Comparison of ENCODE assay signal across 24 cellular contexts in genomic region chr12:113373440-113373839, GRCh38. TPM values are rescaled to one million over a fixed set of nuclear protein-coding genes. Genes with fewer than 3 reads are reported as not detected.
A peak's percentile ranks its signal among the peaks of the same experiment; 100 is the strongest.
DNase-seq lines count a peak whose midpoint lies in the region; ATAC-seq, FAIRE-seq and TF ChIP-seq lines count a peak whose summit lies in the region.
"Had no signal": no experiment of that assay in that cellular context is flagged by ENCODE, and none has a peak within 500 bp of the region (broad histone marks: within the 10 kb centered on the region; RNA-seq: fewer than 3 reads in every experiment).

No MANE protein-coding gene starts in this region.

- H3K4me1 ChIP-seq in HEK293 (ENCODE audit: control insufficient read depth, insufficient read depth, low read length), result no peaks in the 10 kb centered on the region
- H3K4me1 ChIP-seq in K562 (replicated peaks in 1 of 2; ENCODE audit: control insufficient read depth in 2 of 2, insufficient read depth in 2 of 2, low read length in 2 of 2), result peaks cover 0 to 1% of the 10 kb centered on the region in 2 experiments; a peak in 1 of 5 replicates
- H3K4me1 ChIP-seq: Caco-2 had no signal

- TF ChIP-seq RAD21 in K562 (CRISPR knock-in tag; conservative IDR thresholded peaks at IDR 0.05 in 1 of 2, IDR thresholded peaks at IDR 0.05 in 1 of 2), result no peak

- no peak for ATAC-seq in K562
- no peak for ATAC-seq in GM19324 (IDR thresholded peaks at IDR 0.05; ENCODE audit: low FRiP score, unreplicated experiment)
- ATAC-seq: CD8-positive, alpha-beta T cell; GM12878; HCT116 had no signal

- no peak overlapping the region for H3K9ac ChIP-seq in K562 (ENCODE audit: insufficient read depth in 1 of 2, low read depth in 2 of 2, low read length in 2 of 2)
- H3K9ac ChIP-seq: BLaER1, GM23248 had no signal

- 60% methylated on average over 1 of the region's 3 CpGs for WGBS in K562 (ENCODE audit: insufficient coverage, low coverage, missing lambda C conversion rate)

- H3K27ac ChIP-seq in HEK293 (ENCODE audit: extremely low read depth, low read depth, low read length), result no peak overlapping the region
- H3K27ac ChIP-seq in K562 (ENCODE audit: extremely low read depth, low read depth, low read length), result no peak overlapping the region
- H3K27ac ChIP-seq: 22Rv1, BLaER1, C4-2B, GM23248 had no signal

- no peaks in the 10 kb centered on the region for H3K9me1 ChIP-seq in K562 (ENCODE audit: control insufficient read depth, insufficient read depth, low read length)

- in situ Hi-C loops in K562 (cut with MboI), result no loop called here

- H3K79me2 ChIP-seq in K562 (ENCODE audit: control insufficient read depth, insufficient read depth, low read length), result no peaks in the 10 kb centered on the region

- TF ChIP-seq EP300 in K562 (IDR thresholded peaks at IDR 0.05; ENCODE audit: low read length), result no peak

- H3K9me3 ChIP-seq in HEK293 (ENCODE audit: control insufficient read depth, insufficient read depth, low read depth, low read length) (no peaks in the 10 kb centered on the region), K562 (replicated peaks; ENCODE audit: control insufficient read depth, insufficient read depth, low read depth, low read length) (no peaks in the 10 kb centered on the region)
- H3K9me3 ChIP-seq: BLaER1, Caco-2 had no signal

- no peak overlapping the region for H2AFZ ChIP-seq in K562 (ENCODE audit: low read depth, low read length)
- H2AFZ ChIP-seq: GM23248 had no signal

- POLR2A ChIA-PET in HEK293 (lab: Yijun Ruan, JAX) (no interaction called here), K562 (lab: Yijun Ruan, JAX) (no interaction called here)

- FAIRE-seq in K562 (lab: Jason Lieb, UNC) (no peak), urothelium cell line (lab: Jason Lieb, UNC) (peak; percentile 61)
- FAIRE-seq: A204.1, GM12878, GM19239 had no signal

- BruUV-seq in K562 (replicated peaks; lab: Mats Ljungman, UMichigan), result no TSS peak

- 0 out of 2 replicates have a peak, but pooled peaks cover 3% of the 10 kb centered on the region for H4K20me1 ChIP-seq in K562 (replicated peaks; ENCODE audit: control insufficient read depth, insufficient read depth, low read length)
- H4K20me1 ChIP-seq: BLaER1 had no signal

- H3K4me2 ChIP-seq in K562 (ENCODE audit: insufficient read depth, low read length), result no peak overlapping the region
- H3K4me2 ChIP-seq: BLaER1 had no signal

- no peak for TF ChIP-seq POLR2A in K562 (conservative IDR thresholded peaks at IDR 0.05)

- TF ChIP-seq CTCF in HEK293 (tag by site-specific recombination; IDR thresholded peaks at IDR 0.05), result no peak
- no peak for TF ChIP-seq CTCF in K562 (IDR thresholded peaks at IDR 0.05 in 2 of 3, conservative IDR thresholded peaks at IDR 0.05 in 1 of 3; ENCODE audit: insufficient read depth in 2 of 3, low read depth in 1 of 3, low read length in 3 of 3)

- CTCF ChIA-PET in HEK293 (lab: Yijun Ruan, JAX) (no interaction called here), K562 (lab: Yijun Ruan, JAX; ENCODE audit: low intra/inter-chr PET ratio) (no interaction called here)

- no peaks in the 10 kb centered on the region for H3K27me3 ChIP-seq in K562 (ENCODE audit: control insufficient read depth in 2 of 2, insufficient read depth in 2 of 2, low read length in 2 of 2)
- H3K27me3 ChIP-seq: BLaER1 had no signal

- intact Hi-C loops in K562 (cut with micrococcal nuclease), result no loop called here

- H3K4me3 ChIP-seq in HEK293 (ENCODE audit: low read depth, low read length), result no peak overlapping the region
- no peak overlapping the region for H3K4me3 ChIP-seq in K562
- H3K4me3 ChIP-seq: BLaER1, GM12878, GM23248 had no signal

- DNase-seq in K562 (ENCODE audit: extremely low read depth in 1 of 4, low spot score in 3 of 4), result no peak
- no peak for DNase-seq in urothelium cell line (ENCODE audit: low spot score)
- DNase-seq in DMS79 (lab: John Stamatoyannopoulos, UW), result no peak
- DNase-seq: Caco-2; CD4-positive, CD25-positive, alpha-beta regulatory T cell; CD8-positive, alpha-beta T cell; DMS153; EL; GDM1; GM23248; H9; HFFc6 had no signal

- H3K36me3 ChIP-seq in HEK293 (ENCODE audit: control insufficient read depth in 2 of 2, insufficient read depth in 1 of 2, low read length in 2 of 2) (peaks cover 8 to 45% of the 10 kb centered on the region in 2 experiments; a peak in 2 of 3 replicates), K562 (ENCODE audit: control insufficient read depth, insufficient read depth, low read length) (peaks cover 69% of the 10 kb centered on the region; the same call in 2 of the 3 replicates)

RNA-seq across cellular contexts. Expression of gene PLBD2, which starts 15.1 kb away (rescaled TPM):
- total RNA-seq in K562 (2011; cell fraction: chromatin; rRNA removed; ENCODE audit: low replicate concordance), result 26.2 and 43.8 TPM in 2 replicates
- 42.6 and 46.5 TPM in 2 replicates for total RNA-seq in K562 (2011; cell fraction: nucleolus; rRNA removed)
- total RNA-seq in K562 (2011; cell fraction: nucleoplasm; rRNA removed), result 41.1 and 61.7 TPM in 2 replicates
- 7.2 and 9.1 TPM in 2 replicates for total RNA-seq in K562 (2014; rRNA removed)
- total RNA-seq in K562 (2014; rRNA removed; fragmentation: Illumina TruSeq; extraction: Trizol), result 1.3 and 2.4 TPM in 2 replicates
- 4.1 and 4.4 TPM in 2 replicates for total RNA-seq in K562 (2015; rRNA removed; fragmentation: Illumina TruSeq; extraction: Trizol)
- 33.1 and 37.4 TPM in 2 replicates for total RNA-seq in K562 (2021)
- 5.5 and 7.8 TPM in 2 replicates for polyA plus RNA-seq in K562 (2011; rRNA removed)
- 11.4 and 15.3 TPM in 2 replicates for polyA plus RNA-seq in K562 (2011; cell fraction: cytosol; rRNA removed)
- 8.5 and 11.2 TPM in 2 replicates for polyA plus RNA-seq in K562 (2011; cell fraction: nucleus; rRNA removed)
- 18.7 and 28.0 TPM in 2 replicates for polyA plus RNA-seq in K562 (2012)
- polyA plus RNA-seq in K562 (2014; fragmentation: Illumina TruSeq; extraction: Trizol), result 31.3 and 33.7 TPM in 2 replicates
- 1 to 10 TPM; 5.0 to 6.0 TPM for polyA plus RNA-seq in K562 (2014; fragmentation: Nextera tagmentation; extraction: Ambion mirVana)
- 16.4 and 17.6 TPM in 2 replicates for polyA plus RNA-seq in K562 (2014; rRNA removed)
- polyA minus RNA-seq in K562 (2011; rRNA and poly(A)+ RNA removed), result 7.4 and 11.0 TPM in 2 replicates
- 21.5 and 26.5 TPM in 2 replicates for polyA minus RNA-seq in K562 (2011; cell fraction: cytosol; rRNA and poly(A)+ RNA removed)
- 6.9 and 7.3 TPM in 2 replicates for polyA minus RNA-seq in K562 (2011; cell fraction: nucleus; rRNA and poly(A)+ RNA removed)

RNA-seq across cellular contexts. Expression of gene SDS, which starts 30.2 kb away (rescaled TPM):
- total RNA-seq in K562 (2011; cell fraction: chromatin; rRNA removed; ENCODE audit: low replicate concordance), result not detected in 2 replicates
- total RNA-seq in K562 (2011; cell fraction: nucleolus; rRNA removed), result not detected in 2 replicates
- not detected in 2 replicates for total RNA-seq in K562 (2011; cell fraction: nucleoplasm; rRNA removed)
- total RNA-seq in K562 (2014; rRNA removed), result 0.24 TPM in 1 of 2 replicates, not detected in the other
- total RNA-seq in K562 (2014; rRNA removed; fragmentation: Illumina TruSeq; extraction: Trizol), result 0.07 TPM in 1 of 2 replicates, not detected in the other
- 0.60 and 1.1 TPM in 2 replicates for total RNA-seq in K562 (2015; rRNA removed; fragmentation: Illumina TruSeq; extraction: Trizol)
- 0.18 and 0.22 TPM in 2 replicates for total RNA-seq in K562 (2021)
- 0.07 TPM in 1 of 2 replicates, not detected in the other for polyA plus RNA-seq in K562 (2011; rRNA removed)
- polyA plus RNA-seq in K562 (2011; cell fraction: cytosol; rRNA removed), result 0.10 TPM in 1 of 2 replicates, not detected in the other
- 0.48 TPM in 1 of 2 replicates, not detected in the other for polyA plus RNA-seq in K562 (2011; cell fraction: nucleus; rRNA removed)
- 0.22 and 0.34 TPM in 2 replicates for polyA plus RNA-seq in K562 (2012)
- 0.09 and 0.10 TPM in 2 replicates for polyA plus RNA-seq in K562 (2014; fragmentation: Illumina TruSeq; extraction: Trizol)
- under 1 TPM; 0.07 to 0.23 TPM for polyA plus RNA-seq in K562 (2014; fragmentation: Nextera tagmentation; extraction: Ambion mirVana)
- 0.15 and 0.30 TPM in 2 replicates for polyA plus RNA-seq in K562 (2014; rRNA removed)
- not detected in 2 replicates for polyA minus RNA-seq in K562 (2011; rRNA and poly(A)+ RNA removed)
- polyA minus RNA-seq in K562 (2011; cell fraction: cytosol; rRNA and poly(A)+ RNA removed), result not detected in 2 replicates
- not detected in 2 replicates for polyA minus RNA-seq in K562 (2011; cell fraction: nucleus; rRNA and poly(A)+ RNA removed)
- total RNA-seq: B cell; Caco-2; CD4-positive, CD25-positive, alpha-beta regulatory T cell; CD8-positive, alpha-beta T cell; GM23248; H4; H9; HFFc6 had no signal
- polyA plus RNA-seq: AG04450; CD4-positive, CD25-positive, alpha-beta regulatory T cell; GM12878; GM23248 had no signal

RNA-seq across cellular contexts. Expression of gene SLC8B1, which starts 38.5 kb away (rescaled TPM):
- 58.8 and 108 TPM in 2 replicates for total RNA-seq in K562 (2011; cell fraction: chromatin; rRNA removed; ENCODE audit: low replicate concordance)
- 66.5 and 71.5 TPM in 2 replicates for total RNA-seq in K562 (2011; cell fraction: nucleolus; rRNA removed)
- 58.5 and 61.2 TPM in 2 replicates for total RNA-seq in K562 (2011; cell fraction: nucleoplasm; rRNA removed)
- total RNA-seq in K562 (2014; rRNA removed) (18.5 and 26.3 TPM in 2 replicates), K562 (2014; rRNA removed; fragmentation: Illumina TruSeq; extraction: Trizol) (12.6 and 18.1 TPM in 2 replicates), K562 (2015; rRNA removed; fragmentation: Illumina TruSeq; extraction: Trizol) (21.0 and 21.2 TPM in 2 replicates), K562 (2021) (31.8 and 34.1 TPM in 2 replicates)
- polyA plus RNA-seq in K562 (2011; rRNA removed) (18.2 and 25.0 TPM in 2 replicates), K562 (2014; fragmentation: Illumina TruSeq; extraction: Trizol) (23.0 and 24.1 TPM in 2 replicates), K562 (2014; fragmentation: Nextera tagmentation; extraction: Ambion mirVana) (under 1 TPM; 0.86 to 0.87 TPM), K562 (2014; rRNA removed) (25.2 and 26.5 TPM in 2 replicates)
- polyA plus RNA-seq in K562 (2011; cell fraction: cytosol; rRNA removed), result 35.8 and 50.0 TPM in 2 replicates
- 70.2 and 99.8 TPM in 2 replicates for polyA plus RNA-seq in K562 (2011; cell fraction: nucleus; rRNA removed)
- polyA plus RNA-seq in K562 (2012), result 20.5 and 24.5 TPM in 2 replicates
- 19.1 and 29.2 TPM in 2 replicates for polyA minus RNA-seq in K562 (2011; rRNA and poly(A)+ RNA removed)
- 18.6 and 20.4 TPM in 2 replicates for polyA minus RNA-seq in K562 (2011; cell fraction: cytosol; rRNA and poly(A)+ RNA removed)
- 27.6 and 36.0 TPM in 2 replicates for polyA minus RNA-seq in K562 (2011; cell fraction: nucleus; rRNA and poly(A)+ RNA removed)

RNA-seq across cellular contexts. Expression of gene SDSL, which starts 48.7 kb away (rescaled TPM):
- total RNA-seq in K562 (2011; cell fraction: chromatin; rRNA removed; ENCODE audit: low replicate concordance), result 3.2 and 9.7 TPM in 2 replicates
- 6.1 and 7.5 TPM in 2 replicates for total RNA-seq in K562 (2011; cell fraction: nucleolus; rRNA removed)
- 7.0 and 15.4 TPM in 2 replicates for total RNA-seq in K562 (2011; cell fraction: nucleoplasm; rRNA removed)
- total RNA-seq in K562 (2014; rRNA removed), result 7.4 and 9.1 TPM in 2 replicates
- 1.1 and 1.7 TPM in 2 replicates for total RNA-seq in K562 (2014; rRNA removed; fragmentation: Illumina TruSeq; extraction: Trizol)
- 6.3 and 7.8 TPM in 2 replicates for total RNA-seq in K562 (2015; rRNA removed; fragmentation: Illumina TruSeq; extraction: Trizol)
- 8.4 and 9.1 TPM in 2 replicates for total RNA-seq in K562 (2021)
- polyA plus RNA-seq in K562 (2011; rRNA removed), result 9.8 and 10.9 TPM in 2 replicates
- polyA plus RNA-seq in K562 (2011; cell fraction: cytosol; rRNA removed), result 13.4 and 29.5 TPM in 2 replicates
- polyA plus RNA-seq in K562 (2011; cell fraction: nucleus; rRNA removed), result 5.6 and 8.8 TPM in 2 replicates
- polyA plus RNA-seq in K562 (2012), result 15.2 and 23.6 TPM in 2 replicates
- 3.0 and 7.1 TPM in 2 replicates for polyA plus RNA-seq in K562 (2014; fragmentation: Illumina TruSeq; extraction: Trizol)
- 1 to 10 TPM in 1 of 2 experiments, under 1 TPM in 1; 0.31 to 2.0 TPM for polyA plus RNA-seq in K562 (2014; fragmentation: Nextera tagmentation; extraction: Ambion mirVana)
- 11.0 and 13.4 TPM in 2 replicates for polyA plus RNA-seq in K562 (2014; rRNA removed)
- 2.8 and 3.7 TPM in 2 replicates for polyA minus RNA-seq in K562 (2011; rRNA and poly(A)+ RNA removed)
- 5.2 and 5.9 TPM in 2 replicates for polyA minus RNA-seq in K562 (2011; cell fraction: cytosol; rRNA and poly(A)+ RNA removed)
- 5.4 and 6.6 TPM in 2 replicates for polyA minus RNA-seq in K562 (2011; cell fraction: nucleus; rRNA and poly(A)+ RNA removed)
- total RNA-seq: CD4-positive, CD25-positive, alpha-beta regulatory T cell; CD8-positive, alpha-beta T cell had no signal
